ENCODE assay signal across 21 cellular contexts in genomic region chr7:153454283-153454682, GRCh38.
"Had no signal": no experiment of that assay in that cellular context is flagged by ENCODE, and none has a peak within 500 bp of the region (broad histone marks: within the 10 kb centered on the region; RNA-seq: fewer than 3 reads in every experiment).

No MANE protein-coding gene starts in this region.

- H3K27me3 ChIP-seq: MG63, Peyer's patch had no signal

- H3K9me3 ChIP-seq: MG63, SJCRH30 had no signal

- H3K4me3 ChIP-seq: MG63, PC-9, Peyer's patch, SJCRH30 had no signal

- DNase-seq: IMR-90; Karpas-422; KG1; MG63; NCI-H1092; NCI-H1105 treated with DMSO at 0.1 percent for 48 hours; NCI-H1417 treated with DMSO at 0.1 percent for 48 hours; NCI-H146; NCI-H1694 treated with DMSO at 0.1 percent for 48 hours; NCI-H1930; NCI-H2081; NCI-H2227 treated with DMSO at 0.1 percent for 48 hours; NCI-H446 treated with DMSO at 0.1 percent for 48 hours; NCI-H510A treated with DMSO at 0.1 percent for 48 hours; NCI-H526; NCI-H82; NK-92 treated with Interleukin-12 subunit alpha and Interleukin-12 subunit beta, amount 100 ng/mL, for 24 hours; PC-9; Peyer's patch; SHP77 treated with DMSO at 0.1 percent for 48 hours; SJCRH30 had no signal

- H3K4me1 ChIP-seq: Peyer's patch, SJCRH30 had no signal

- H3K27ac ChIP-seq: PC-9, Peyer's patch, SJCRH30 had no signal

- H3K36me3 ChIP-seq: MG63, Peyer's patch, SJCRH30 had no signal
